In genomic region chr3:197151562-197151961, GRCh38 we compare ENCODE assay signal across 8 cellular contexts.
DNase-seq lines count a peak whose midpoint lies in the region; ATAC-seq and TF ChIP-seq lines count a peak whose summit lies in the region.

No MANE protein-coding gene starts in this region.

- H3K4me3 ChIP-seq in SJCRH30 (no peak overlapping the region), coronary artery (no peak overlapping the region)

- H3K27me3 ChIP-seq in SJCRH30: no peaks in the 10 kb centered on the region

- no peaks in the 10 kb centered on the region for H3K4me1 ChIP-seq in SJCRH30

- peak; percentile 12 for DNase-seq in AG08396 (ENCODE audit: low spot score)
- DNase-seq in HS-5 (ENCODE audit: low read depth): peak; percentile 10
- peak; percentile 37 to 66 for DNase-seq in SJCRH30
- peak; percentile 20 for DNase-seq in left cardiac atrium
- no peak for DNase-seq in coronary artery (ENCODE audit: low spot score)
- DNase-seq in middle frontal gyrus (ENCODE audit: extremely low spot score, low spot score): no peak

- peak; percentile 74 to 88 for ATAC-seq in left cardiac atrium
- ATAC-seq in GM18498 (IDR thresholded peaks at IDR 0.05; ENCODE audit: unreplicated experiment): no peak
- ATAC-seq in GM18861 (IDR thresholded peaks at IDR 0.05; ENCODE audit: unreplicated experiment): no peak

- intact Hi-C loops in left cardiac atrium (cut with DNase I): no loop called here

- H3K27ac ChIP-seq in SJCRH30: no peak overlapping the region
- no peak overlapping the region for H3K27ac ChIP-seq in coronary artery

- H3K36me3 ChIP-seq in SJCRH30: peaks cover 10% of the 10 kb centered on the region

- H3K9me3 ChIP-seq in SJCRH30 (replicated peaks): peaks cover 10% of the 10 kb centered on the region; the same call in 1 of the 2 replicates

- no peak for TF ChIP-seq CTCF in coronary artery (IDR thresholded peaks at IDR 0.05)

Comparison
In these comparisons a context has a peak if more than half of its experiments do, and no peak if none do; other contexts are left out.
1. DNase-seq: peak in AG08396 (single experiment), HS-5 (single experiment), SJCRH30 (2 of 2) and left cardiac atrium (single experiment); none in coronary artery (single experiment) and middle frontal gyrus (single experiment).
2. ATAC-seq: peak in left cardiac atrium (2 of 2); none in GM18498 (single experiment) and GM18861 (single experiment).